In genomic region chr3:116299646-116300081, GRCh38 we compare ENCODE assay signal across 1 cellular context.
TF ChIP-seq lines count a peak whose summit lies in the region.

No MANE protein-coding gene starts in this region.

TF ChIP-seq in SK-N-SH, 30 proteins besides CTCF, POLR2A, EP300 and RAD21 (continued from another document):
- TF ChIP-seq IRF3 (IDR thresholded peaks at IDR 0.05; ENCODE audit: low read depth, low read length): no peak
- no peak for TF ChIP-seq POLR2AphosphoS5 (IDR thresholded peaks at IDR 0.05; ENCODE audit: low read depth, low read length)
- TF ChIP-seq GATA2 (CRISPR knock-in tag; IDR thresholded peaks at IDR 0.05): no peak
- TF ChIP-seq TCF12 (IDR thresholded peaks at IDR 0.05): no peak
- TF ChIP-seq RCOR1 (IDR thresholded peaks at IDR 0.05; ENCODE audit: low read length): no peak
